1 cellular context compared by ENCODE assay signal in genomic region chr2:101597347-101597944, GRCh38.
TF ChIP-seq lines count a peak whose summit lies in the region.

No MANE protein-coding gene starts in this region.

TF ChIP-seq in HepG2, 621 proteins besides CTCF, POLR2A, EP300 and RAD21 (continued from another document):
- 0 out of 2 replicates have a peak, but pooled peaks have one; percentile 43 for TF ChIP-seq PBX2 (CRISPR knock-in tag; IDR thresholded peaks at IDR 0.05)
- peak; percentile 60; the same call in 1 of the 2 replicates for TF ChIP-seq ZNF614 (CRISPR knock-in tag; IDR thresholded peaks at IDR 0.05; ENCODE audit: borderline replicate concordance)
- 0 out of 2 replicates have a peak, but pooled peaks have one; percentile 13 for TF ChIP-seq THAP11 (CRISPR knock-in tag; IDR thresholded peaks at IDR 0.05)
- peak; percentile 74 for TF ChIP-seq PITX1 (CRISPR knock-in tag; IDR thresholded peaks at IDR 0.05)
- TF ChIP-seq RBM22 (optimal IDR thresholded peaks at IDR 0.05; ENCODE audit: low read length) = no peak
- TF ChIP-seq ZNF772 (CRISPR knock-in tag; IDR thresholded peaks at IDR 0.05) = no peak
- no peak for TF ChIP-seq IKZF4 (CRISPR knock-in tag; IDR thresholded peaks at IDR 0.05; ENCODE audit: borderline replicate concordance, low read depth, not compliant biosample characterization)
- no peak for TF ChIP-seq DMAP1 (CRISPR knock-in tag; IDR thresholded peaks at IDR 0.05)
- TF ChIP-seq MLX (CRISPR knock-in tag; IDR thresholded peaks at IDR 0.05) = 0 out of 2 replicates have a peak, but pooled peaks have one; percentile 14
- TF ChIP-seq ZNF331 (CRISPR knock-in tag; IDR thresholded peaks at IDR 0.05) = peak; percentile 41; the same call in 1 of the 2 replicates
- no peak for TF ChIP-seq ZNF280B (CRISPR knock-in tag; IDR thresholded peaks at IDR 0.05; ENCODE audit: borderline replicate concordance)
- TF ChIP-seq RBFOX2 (IDR thresholded peaks at IDR 0.05; ENCODE audit: low read depth, low read length) = no peak
- peak; percentile 43; the same call in 1 of the 2 replicates for TF ChIP-seq KAT8 (CRISPR knock-in tag; IDR thresholded peaks at IDR 0.05)
- no peak for TF ChIP-seq ZNF616 (CRISPR knock-in tag; IDR thresholded peaks at IDR 0.05; ENCODE audit: low read depth)
- no peak for TF ChIP-seq NONO (IDR thresholded peaks at IDR 0.05)
- TF ChIP-seq NONO (CRISPR knock-in tag; conservative IDR thresholded peaks at IDR 0.05) = no peak
- TF ChIP-seq ZNF720 (CRISPR knock-in tag; IDR thresholded peaks at IDR 0.05) = no peak
